ENCODE assay signal across 1 cellular context in genomic region chr22:37636949-37637273, GRCh38.
TF ChIP-seq lines count a peak whose summit lies in the region.

No MANE protein-coding gene starts in this region.

TF ChIP-seq in GM12878, 131 proteins besides CTCF, POLR2A, EP300 and RAD21:
- TF ChIP-seq TARDBP (IDR thresholded peaks at IDR 0.05; ENCODE audit: borderline replicate concordance), result no peak
- no peak for TF ChIP-seq CBFB (IDR thresholded peaks at IDR 0.05; ENCODE audit: low read depth)
- TF ChIP-seq BCL11A (IDR thresholded peaks at IDR 0.05; ENCODE audit: low read depth, low read length), result no peak
- TF ChIP-seq KDM1A (IDR thresholded peaks at IDR 0.05; ENCODE audit: borderline replicate concordance), result no peak
